28 cellular contexts compared by ENCODE assay signal in genomic region chr15:68464451-68465090, GRCh38. TPM values are rescaled to one million over a fixed set of nuclear protein-coding genes. Genes with fewer than 3 reads are reported as not detected.
A peak's percentile ranks its signal among the peaks of the same experiment; 100 is the strongest.
DNase-seq lines count a peak whose midpoint lies in the region; ATAC-seq and TF ChIP-seq lines count a peak whose summit lies in the region.
"Had no signal": no experiment of that assay in that cellular context is flagged by ENCODE, and none has a peak within 500 bp of the region (broad histone marks: within the 10 kb centered on the region; RNA-seq: fewer than 3 reads in every experiment).

No MANE protein-coding gene starts in this region.

- H3K27me3 Mint-ChIP-seq in nephron progenitor cell (ENCODE audit: low read depth, poor library complexity): peaks cover 27% of the 10 kb centered on the region

- ATAC-seq in mucosa of descending colon (no peak), GM19455 (IDR thresholded peaks at IDR 0.05; ENCODE audit: unreplicated experiment) (no peak)
- ATAC-seq: A549; activated CD8-positive, alpha-beta T cell treated with anti-CD3 and anti-CD28 coated beads, Interleukin-2, amount 10 ng/mL, durations not matched to agents 7 days and 5 days; activated T-cell treated with anti-CD3 and anti-CD28 coated beads, Interleukin-2, amount 50 U/mL, for 4 hours; natural killer cell treated with Interleukin-12 subunit alpha and Interleukin-12 subunit beta and Interleukin-15 and Interleukin-18, amount 100 ng/mL, for 72 hours; Right ventricle myocardium inferior had no signal

- H3K4me3 ChIP-seq in A673 (ENCODE audit: low read depth, low read length, poor library complexity, severe bottlenecking) (no peak overlapping the region), brain microvascular endothelial cell (ENCODE audit: low read depth, low read length) (no peak overlapping the region), mucosa of descending colon (no peak overlapping the region)
- H3K4me3 ChIP-seq: A549, coronary artery, prostate gland, spleen had no signal

- in situ Hi-C loops in brain microvascular endothelial cell (cut with HindIII; ENCODE audit: low pct_ligation_motif_present, low sequenced_read_pairs): no loop called here

- H3K9me3 ChIP-seq in A673 (ENCODE audit: low read depth, low read length, poor library complexity, severe bottlenecking) (peaks cover 5% of the 10 kb centered on the region), mucosa of descending colon (no peaks in the 10 kb centered on the region)
- H3K9me3 ChIP-seq: prostate gland had no signal

- POLR2A ChIA-PET in A673 (lab: Charles Lee; ENCODE audit: low non-redundant PET): no interaction called here

- CTCF ChIA-PET in A673 (lab: Charles Lee): no interaction called here

- peak; percentile 30 for DNase-seq in A673 (ENCODE audit: low spot score)
- peak; percentile 67 for DNase-seq in GOT3 (lab: John Stamatoyannopoulos, UW)
- DNase-seq in brain microvascular endothelial cell: peak; percentile 90
- no peak for DNase-seq in nephron progenitor cell
- no peak for DNase-seq in NCI-H1417 treated with DMSO at 0.1 percent for 48 hours (lab: John Stamatoyannopoulos, UW)
- no peak for DNase-seq in mucosa of descending colon
- DNase-seq in NCI-H69 (lab: John Stamatoyannopoulos, UW): no peak
- DNase-seq: activated CD8-positive, alpha-beta T cell treated with anti-CD3 and anti-CD28 coated beads, Interleukin-2, amount 10 ng/mL, durations not matched to agents 7 days and 5 days; activated naive CD4-positive, alpha-beta T cell treated with anti-CD3 and anti-CD28 coated beads for 36 hours; activated T-cell treated with anti-CD3 and anti-CD28 coated beads, Interleukin-2, amount 50 U/mL, for 4 hours; CD4-positive, alpha-beta memory T cell; DMS53; kidney glomerular epithelial cell; mesendoderm; NCI-H1092; NCI-H2107; NCI-H524 treated with DMSO at 0.1 percent for 48 hours; spleen; stimulated activated CD4-positive, alpha-beta T cell treated with anti-CD3 and anti-CD28 coated beads, Interleukin-4, amount 100 ng/mL, for 4 hours; WERI-Rb-1 had no signal

- H3K4me1 ChIP-seq in A673 (ENCODE audit: insufficient read depth, low read length, poor library complexity, severe bottlenecking) (no peaks in the 10 kb centered on the region), mucosa of descending colon (ENCODE audit: low read depth) (no peaks in the 10 kb centered on the region)
- H3K4me1 ChIP-seq: prostate gland, spleen had no signal

- H3K27ac Mint-ChIP-seq in nephron progenitor cell: peak overlapping the region; percentile 26
- H3K27ac Mint-ChIP-seq: activated CD8-positive, alpha-beta T cell treated with anti-CD3 and anti-CD28 coated beads, Interleukin-2, amount 10 ng/mL, durations not matched to agents 7 days and 5 days; activated naive CD4-positive, alpha-beta T cell treated with anti-CD3 and anti-CD28 coated beads for 36 hours; CD4-positive, alpha-beta memory T cell; natural killer cell treated with Interleukin-12 subunit alpha and Interleukin-12 subunit beta and Interleukin-15 and Interleukin-18, amount 100 ng/mL, for 72 hours; T-helper 1 cell treated with Interleukin-12 subunit alpha and Interleukin-12 subunit beta and Interleukin-4 antibody, amounts not matched to agents 30 μg/mL and 1 μg/mL, for 36 hours had no signal

- H3K36me3 ChIP-seq in A673 (ENCODE audit: insufficient read depth, low read length, poor library complexity, severe bottlenecking) (no peaks in the 10 kb centered on the region), brain microvascular endothelial cell (replicated peaks) (no peaks in the 10 kb centered on the region), mucosa of descending colon (ENCODE audit: low read depth) (no peaks in the 10 kb centered on the region)
- H3K36me3 ChIP-seq: prostate gland, spleen, WERI-Rb-1 had no signal

- no TSS peak for BruUV-seq in A673 (replicated peaks; lab: Mats Ljungman, UMichigan)

- no peak overlapping the region for H3K4me3 Mint-ChIP-seq in nephron progenitor cell
- H3K4me3 Mint-ChIP-seq: activated CD8-positive, alpha-beta T cell treated with anti-CD3 and anti-CD28 coated beads, Interleukin-2, amount 10 ng/mL, durations not matched to agents 7 days and 5 days; activated naive CD4-positive, alpha-beta T cell treated with anti-CD3 and anti-CD28 coated beads for 36 hours; activated T-cell treated with anti-CD3 and anti-CD28 coated beads, Interleukin-2, amount 50 U/mL, for 4 hours; CD4-positive, alpha-beta memory T cell; natural killer cell treated with Interleukin-12 subunit alpha and Interleukin-12 subunit beta and Interleukin-15 and Interleukin-18, amount 100 ng/mL, for 72 hours; T-helper 1 cell treated with Interleukin-12 subunit alpha and Interleukin-12 subunit beta and Interleukin-4 antibody, amounts not matched to agents 30 μg/mL and 1 μg/mL, for 36 hours had no signal

- TF ChIP-seq CTCF in A673 (conservative IDR thresholded peaks at IDR 0.05; ENCODE audit: low read depth, low read length) (no peak), brain microvascular endothelial cell (IDR thresholded peaks at IDR 0.05; ENCODE audit: low read depth, low read length, missing control alignments) (no peak), nephron progenitor cell (IDR thresholded peaks at IDR 0.05) (no peak), mucosa of descending colon (IDR thresholded peaks at IDR 0.05) (no peak)

- no peaks in the 10 kb centered on the region for H3K4me1 Mint-ChIP-seq in nephron progenitor cell
- H3K4me1 Mint-ChIP-seq: CD4-positive, alpha-beta memory T cell had no signal

- no peaks in the 10 kb centered on the region for H3K36me3 Mint-ChIP-seq in nephron progenitor cell (ENCODE audit: low read depth)
- H3K36me3 Mint-ChIP-seq: CD4-positive, alpha-beta memory T cell; natural killer cell treated with Interleukin-12 subunit alpha and Interleukin-12 subunit beta and Interleukin-15 and Interleukin-18, amount 100 ng/mL, for 72 hours had no signal

- H3K9me3 Mint-ChIP-seq in nephron progenitor cell: peaks cover 15% of the 10 kb centered on the region
- H3K9me3 Mint-ChIP-seq: activated T-cell treated with anti-CD3 and anti-CD28 coated beads, Interleukin-2, amount 50 U/mL, for 4 hours; natural killer cell treated with Interleukin-12 subunit alpha and Interleukin-12 subunit beta and Interleukin-15 and Interleukin-18, amount 100 ng/mL, for 72 hours; T-helper 1 cell treated with Interleukin-12 subunit alpha and Interleukin-12 subunit beta and Interleukin-4 antibody, amounts not matched to agents 30 μg/mL and 1 μg/mL, for 36 hours had no signal

- no peak overlapping the region for H3K27ac ChIP-seq in A673 (ENCODE audit: low read depth, low read length, poor library complexity, severe bottlenecking)
- peak overlapping the region; percentile 56 for H3K27ac ChIP-seq in brain microvascular endothelial cell
- H3K27ac ChIP-seq: coronary artery, prostate gland, spleen, WERI-Rb-1 had no signal

- H3K27me3 ChIP-seq in A673 (replicated peaks; ENCODE audit: insufficient read depth, low read depth, low read length, poor library complexity) (no peaks in the 10 kb centered on the region), brain microvascular endothelial cell (replicated peaks) (no peaks in the 10 kb centered on the region)

- intact Hi-C loops in A673 (cut with micrococcal nuclease; ENCODE audit: unreplicated experiment) (no loop called here), mucosa of descending colon (cut with DNase I, micrococcal nuclease) (no loop called here)

RNA-seq across cellular contexts. Expression of gene ITGA11, which starts 32.6 kb away (rescaled TPM):
- total RNA-seq in A673 (2021) (0.17 and 0.45 TPM in 2 replicates), mucosa of descending colon (1 to 10 TPM; 1.8 to 2.4 (median 2.1) TPM)
- total RNA-seq: CD4-positive, alpha-beta memory T cell; HT-29 had no signal

Comparison
In these comparisons a context has a peak if more than half of its experiments do, and no peak if none do; other contexts are left out.
1. DNase-seq: peak in A673 (single experiment), GOT3 (single experiment) and brain microvascular endothelial cell (single experiment); none in nephron progenitor cell (single experiment), NCI-H1417 treated with DMSO at 0.1 percent for 48 hours (single experiment), mucosa of descending colon (0 of 3) and NCI-H69 (single experiment).